In genomic region chr12:108563804-108564151, GRCh38 we compare ENCODE assay signal across 8 cellular contexts. TPM values are rescaled to one million over a fixed set of nuclear protein-coding genes. Genes with fewer than 3 reads are reported as not detected.
A peak's percentile ranks its signal among the peaks of the same experiment; 100 is the strongest.
DNase-seq lines count a peak whose midpoint lies in the region; ATAC-seq and TF ChIP-seq lines count a peak whose summit lies in the region.

No MANE protein-coding gene starts in this region.

- H3K27ac Mint-ChIP-seq in IgD-negative memory B cell: peak overlapping the region; percentile 97 to 99 (median 99)
- H3K27ac Mint-ChIP-seq in naive thymus-derived CD8-positive, alpha-beta T cell: peak overlapping the region; percentile 92 to 100 (median 100)

- no peak for ATAC-seq in naive thymus-derived CD8-positive, alpha-beta T cell
- ATAC-seq in HG03025 (IDR thresholded peaks at IDR 0.05; ENCODE audit: low FRiP score, unreplicated experiment) (no peak), GM21717 (IDR thresholded peaks at IDR 0.05; ENCODE audit: unreplicated experiment) (no peak)

- no peaks in the 10 kb centered on the region for H3K9me3 ChIP-seq in mammary epithelial cell (replicated peaks; ENCODE audit: insufficient read depth, low read length)

- in situ Hi-C loops in mammary epithelial cell (cut with MboI; ENCODE audit: low sequenced_read_pairs in 2 of 2): loop anchor here in 1 of 2 donors (5.0 to 25.0 kb wide), 3 partner anchors 54 to 524 kb away; partner anchors contain the start of genes ALKBH2 and UNG

- WGBS in mammary epithelial cell (ENCODE audit: low coverage, missing lambda C conversion rate): no CpG with 5 or more reads among the region's 1 CpG

- H3K27me3 ChIP-seq in mammary epithelial cell (ENCODE audit: insufficient read depth, low read length): no peaks in the 10 kb centered on the region

- no peaks in the 10 kb centered on the region for H4K20me1 ChIP-seq in mammary epithelial cell (ENCODE audit: insufficient read depth, low read length)

- dilution Hi-C loops in mammary epithelial cell (cut with HindIII; ENCODE audit: low sequenced_read_pairs): loop anchor here (5.0 to 10.0 kb wide), 2 partner anchors 64 to 531 kb away; partner anchors contain the start of genes ALKBH2 and UNG

- H3K79me2 ChIP-seq in mammary epithelial cell (ENCODE audit: insufficient read depth, low read length): peaks cover 50% of the 10 kb centered on the region

- H3K4me1 ChIP-seq in mammary epithelial cell (ENCODE audit: insufficient read depth, low read length): peaks cover 30% of the 10 kb centered on the region

- TF ChIP-seq CTCF in AG04449 (IDR thresholded peaks at IDR 0.05; ENCODE audit: insufficient read depth, low read length, missing control alignments) (no peak), mammary epithelial cell (conservative IDR thresholded peaks at IDR 0.05 in 1 of 2, IDR thresholded peaks at IDR 0.05 in 1 of 2; ENCODE audit: extremely low read depth in 1 of 2, insufficient read depth in 1 of 2, low read depth in 1 of 2, low read length in 2 of 2) (no peak)

- peak overlapping the region; percentile 97 to 100 (median 100) for H3K4me3 Mint-ChIP-seq in IgD-negative memory B cell
- peak overlapping the region; percentile 97 to 100 (median 100) for H3K4me3 Mint-ChIP-seq in naive thymus-derived CD8-positive, alpha-beta T cell

- intact Hi-C loops in mammary epithelial cell (cut with micrococcal nuclease): loop anchor here (1.0 to 5.0 kb wide), 6 partner anchors 55 to 824 kb away; partner anchors contain the start of gene ALKBH2

- H2AFZ ChIP-seq in mammary epithelial cell (ENCODE audit: low read depth, low read length): no peak overlapping the region

- H3K9ac ChIP-seq in mammary epithelial cell (ENCODE audit: insufficient read depth, low read length): peak overlapping the region; percentile 91

- H3K27me3 Mint-ChIP-seq in IgD-negative memory B cell: no peaks in the 10 kb centered on the region
- H3K27me3 Mint-ChIP-seq in naive thymus-derived CD8-positive, alpha-beta T cell: no peaks in the 10 kb centered on the region

- peaks cover 6% of the 10 kb centered on the region for H3K36me3 Mint-ChIP-seq in IgD-negative memory B cell
- peaks cover 4 to 49% (median 17%) of the 10 kb centered on the region in 3 donors for H3K36me3 Mint-ChIP-seq in naive thymus-derived CD8-positive, alpha-beta T cell

- peak overlapping the region; percentile 89 for H3K4me3 ChIP-seq in AG04449 (ENCODE audit: low read depth, low read length)
- peak overlapping the region; percentile 70 to 88 (median 88) for H3K4me3 ChIP-seq in mammary epithelial cell (replicated peaks in 1 of 3; ENCODE audit: insufficient read depth in 1 of 3, low read depth in 2 of 3, low read length in 3 of 3)

- H3K4me1 Mint-ChIP-seq in IgD-negative memory B cell: peaks cover 36 to 50% (median 44%) of the 10 kb centered on the region in 3 donors
- peaks cover 21 to 84% (median 59%) of the 10 kb centered on the region in 4 donors for H3K4me1 Mint-ChIP-seq in naive thymus-derived CD8-positive, alpha-beta T cell

- POLR2A ChIA-PET in AG04449 (lab: Yijun Ruan, JAX): no interaction called here
- POLR2A ChIA-PET in naive thymus-derived CD8-positive, alpha-beta T cell (lab: Charles Lee): interaction anchor here (1.2 to 11.6 kb wide), 3 partner anchors 52 to 83 kb away, joined by 9 to 217 read pairs (median 132); partner anchors contain the start of gene SELPLG

- peak overlapping the region; percentile 84 for H3K4me2 ChIP-seq in mammary epithelial cell (ENCODE audit: insufficient read depth, low read depth, low read length)

- no peak for DNase-seq in AG04449 (ENCODE audit: low read depth, low spot score)
- no peak for DNase-seq in mammary epithelial cell
- no peak for DNase-seq in naive thymus-derived CD8-positive, alpha-beta T cell
- DNase-seq in Ammon's horn (ENCODE audit: low spot score): no peak
- DNase-seq in NCI-H1105 treated with DMSO at 0.1 percent for 48 hours (lab: John Stamatoyannopoulos, UW): no peak

- no peaks in the 10 kb centered on the region for H3K9me3 Mint-ChIP-seq in IgD-negative memory B cell
- no peaks in the 10 kb centered on the region for H3K9me3 Mint-ChIP-seq in naive thymus-derived CD8-positive, alpha-beta T cell

- H3K27ac ChIP-seq in mammary epithelial cell (ENCODE audit: insufficient read depth, low read depth, low read length): no peak overlapping the region

- CTCF ChIA-PET in AG04449 (lab: Yijun Ruan, JAX) (interaction anchor here (0.5 to 24.1 kb wide), 33 partner anchors 9 to 549 kb away, joined by 3 to 1115 read pairs (median 4); partner anchors contain the start of genes ALKBH2 and TMEM119), mammary epithelial cell (lab: Charles Lee; ENCODE audit: low non-redundant PET) (interaction anchor here (0.7 kb wide), 1 partner anchor 101 kb away, joined by 3 read pairs; no protein-coding TSS in a partner anchor)

- BruUV-seq in mammary epithelial cell (replicated peaks; lab: Mats Ljungman, UMichigan): no TSS peak

- H3K36me3 ChIP-seq in mammary epithelial cell (ENCODE audit: insufficient read depth, low read length): peaks cover 30% of the 10 kb centered on the region

RNA-seq across cellular contexts. Expression of gene ISCU, which starts 1.4 kb away (rescaled TPM):
- 488 TPM for polyA plus RNA-seq in IgD-negative memory B cell
- total RNA-seq in mammary epithelial cell: 10 to 100 TPM; 55.3 to 77.6 TPM
- 79.1 TPM for polyA plus RNA-seq in mammary epithelial cell
- polyA minus RNA-seq in mammary epithelial cell: 64.0 TPM
- total RNA-seq in naive thymus-derived CD8-positive, alpha-beta T cell: 100 to 1,000 TPM; 176 to 184 TPM
- 100 to 1,000 TPM; 287 to 373 (median 324) TPM for polyA plus RNA-seq in naive thymus-derived CD8-positive, alpha-beta T cell

RNA-seq across cellular contexts. Expression of gene SART3, which starts 2.8 kb away (rescaled TPM):
- 51.9 TPM for polyA plus RNA-seq in IgD-negative memory B cell
- total RNA-seq in mammary epithelial cell: 10 to 100 TPM; 34.7 to 60.7 TPM
- 14.9 TPM for polyA plus RNA-seq in mammary epithelial cell
- polyA minus RNA-seq in mammary epithelial cell: 61.0 TPM
- 10 to 100 TPM; 93.4 to 95.7 TPM for total RNA-seq in naive thymus-derived CD8-positive, alpha-beta T cell
- 10 to 100 TPM; 33.3 to 36.6 (median 36.1) TPM for polyA plus RNA-seq in naive thymus-derived CD8-positive, alpha-beta T cell

RNA-seq across cellular contexts. Expression of gene TMEM119, which starts 34.1 kb away (rescaled TPM):
- polyA plus RNA-seq in IgD-negative memory B cell: 0.33 TPM
- 1 to 10 TPM in 1 of 2 donors, not detected in 1; 1.0 TPM for total RNA-seq in mammary epithelial cell
- polyA plus RNA-seq in mammary epithelial cell: not detected
- not detected for polyA minus RNA-seq in mammary epithelial cell
- total RNA-seq in naive thymus-derived CD8-positive, alpha-beta T cell: under 1 TPM; 0.26 to 0.77 TPM
- polyA plus RNA-seq in naive thymus-derived CD8-positive, alpha-beta T cell: under 1 TPM in 2 of 3 donors, not detected in 1; 0.06 to 0.21 TPM

RNA-seq across cellular contexts. Expression of gene FICD, which starts 48.7 kb away (rescaled TPM):
- 3.5 TPM for polyA plus RNA-seq in IgD-negative memory B cell
- total RNA-seq in mammary epithelial cell: 1 to 10 TPM; 5.5 to 5.6 TPM
- polyA plus RNA-seq in mammary epithelial cell: 0.80 TPM
- polyA minus RNA-seq in mammary epithelial cell: not detected
- total RNA-seq in naive thymus-derived CD8-positive, alpha-beta T cell: 1 to 10 TPM; 4.6 to 5.6 TPM
- polyA plus RNA-seq in naive thymus-derived CD8-positive, alpha-beta T cell: 1 to 10 TPM; 1.2 to 1.8 (median 1.4) TPM
